ENCODE assay signal across 26 cellular contexts in genomic region chr4:174263445-174263736, GRCh38.
"Had no signal": no experiment of that assay in that cellular context is flagged by ENCODE, and none has a peak within 500 bp of the region (broad histone marks: within the 10 kb centered on the region; RNA-seq: fewer than 3 reads in every experiment).

No MANE protein-coding gene starts in this region.

- H3K4me2 ChIP-seq: SK-N-SH had no signal

- H3K27ac ChIP-seq: Peyer's patch, SJSA1 had no signal

- FAIRE-seq: bronchial epithelial cell had no signal

- H3K36me3 ChIP-seq: MG63, SJSA1 had no signal

- H3K4me1 ChIP-seq: Peyer's patch, SJSA1 had no signal

- H3K27me3 ChIP-seq: MG63, Peyer's patch, SJSA1 had no signal

- H3K4me3 ChIP-seq: MG63, Peyer's patch, SJSA1 had no signal

- H3K9ac ChIP-seq: SK-N-SH had no signal

- H3K9me3 ChIP-seq: MG63, Peyer's patch, SJSA1, SK-N-SH had no signal

- ATAC-seq: activated CD8-positive, alpha-beta T cell treated with anti-CD3 and anti-CD28 coated beads for 36 hours; activated naive CD8-positive, alpha-beta T cell treated with anti-CD3 and anti-CD28 coated beads, Interleukin-2, amount 50 U/mL, for 24 hours; PC-3 had no signal

- DNase-seq: activated CD4-positive, alpha-beta T cell treated with anti-CD3 and anti-CD28 coated beads, Interleukin-2, amount 10 ng/mL, durations not matched to agents 24 days and 14 days; activated CD4-positive, alpha-beta T cell treated with anti-CD3 and anti-CD28 coated beads, Interleukin-2, amount 50 U/mL, for 4 hours; activated CD8-positive, alpha-beta T cell treated with anti-CD3 and anti-CD28 coated beads for 36 hours; activated gamma-delta T cell treated with Interleukin-2 at 50 U/mL for 16 hours; activated naive CD4-positive, alpha-beta T cell treated with anti-CD3 and anti-CD28 coated beads, Interleukin-2, amount 10 ng/mL, durations not matched to agents 7 days and 5 days; activated naive CD8-positive, alpha-beta T cell treated with anti-CD3 and anti-CD28 coated beads, Interleukin-2, amount 50 U/mL, for 24 hours; activated T-cell treated with anti-CD3 and anti-CD28 coated beads, Interleukin-2, amount 50 U/mL, for 24 hours; anterior cingulate cortex; Kasumi-1; KG1; MG63; MV-4-11; NCI-H1092; NCI-H1436 treated with DMSO at 0.1 percent for 48 hours; NCI-H1694 treated with DMSO at 0.1 percent for 48 hours; NCI-H2029; NCI-H345; NCI-H524 treated with DMSO at 0.1 percent for 48 hours; NCI-H774; PC-3; Peyer's patch; RPMI8226; SHP77 treated with DMSO at 0.1 percent for 48 hours; SK-N-SH had no signal
